Comparison of ENCODE assay signal across 1 cellular context in the genomic region with DNA sequence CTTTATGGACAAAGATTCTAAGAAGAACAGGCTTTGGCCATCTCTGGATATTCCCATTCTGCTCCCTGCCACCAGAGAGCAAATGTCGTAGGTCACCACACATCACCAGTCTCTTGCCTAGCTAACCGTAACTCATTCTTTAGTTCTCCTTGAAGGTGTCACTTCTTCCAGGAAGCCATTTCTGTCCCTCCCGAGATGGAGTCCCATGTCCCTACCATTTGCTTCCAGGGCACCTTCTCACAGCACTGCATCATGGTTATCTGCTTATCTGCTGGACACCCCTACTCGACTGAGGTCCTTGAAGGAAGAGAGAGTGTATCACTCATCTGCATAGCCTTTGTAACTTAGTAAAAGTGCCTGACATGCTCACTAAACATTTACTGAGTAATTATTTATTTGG.
TF ChIP-seq lines count a peak whose summit lies in the region.

No MANE protein-coding gene starts in this region.

TF ChIP-seq in K562, 482 proteins besides CTCF, POLR2A, EP300 and RAD21 (continued from another document):
- no peak for TF ChIP-seq NR2C2 (CRISPR knock-in tag; IDR thresholded peaks at IDR 0.05)
- TF ChIP-seq NR2C2 (tag; IDR thresholded peaks at IDR 0.05), result peak; percentile 76
- TF ChIP-seq, protein P1, sequence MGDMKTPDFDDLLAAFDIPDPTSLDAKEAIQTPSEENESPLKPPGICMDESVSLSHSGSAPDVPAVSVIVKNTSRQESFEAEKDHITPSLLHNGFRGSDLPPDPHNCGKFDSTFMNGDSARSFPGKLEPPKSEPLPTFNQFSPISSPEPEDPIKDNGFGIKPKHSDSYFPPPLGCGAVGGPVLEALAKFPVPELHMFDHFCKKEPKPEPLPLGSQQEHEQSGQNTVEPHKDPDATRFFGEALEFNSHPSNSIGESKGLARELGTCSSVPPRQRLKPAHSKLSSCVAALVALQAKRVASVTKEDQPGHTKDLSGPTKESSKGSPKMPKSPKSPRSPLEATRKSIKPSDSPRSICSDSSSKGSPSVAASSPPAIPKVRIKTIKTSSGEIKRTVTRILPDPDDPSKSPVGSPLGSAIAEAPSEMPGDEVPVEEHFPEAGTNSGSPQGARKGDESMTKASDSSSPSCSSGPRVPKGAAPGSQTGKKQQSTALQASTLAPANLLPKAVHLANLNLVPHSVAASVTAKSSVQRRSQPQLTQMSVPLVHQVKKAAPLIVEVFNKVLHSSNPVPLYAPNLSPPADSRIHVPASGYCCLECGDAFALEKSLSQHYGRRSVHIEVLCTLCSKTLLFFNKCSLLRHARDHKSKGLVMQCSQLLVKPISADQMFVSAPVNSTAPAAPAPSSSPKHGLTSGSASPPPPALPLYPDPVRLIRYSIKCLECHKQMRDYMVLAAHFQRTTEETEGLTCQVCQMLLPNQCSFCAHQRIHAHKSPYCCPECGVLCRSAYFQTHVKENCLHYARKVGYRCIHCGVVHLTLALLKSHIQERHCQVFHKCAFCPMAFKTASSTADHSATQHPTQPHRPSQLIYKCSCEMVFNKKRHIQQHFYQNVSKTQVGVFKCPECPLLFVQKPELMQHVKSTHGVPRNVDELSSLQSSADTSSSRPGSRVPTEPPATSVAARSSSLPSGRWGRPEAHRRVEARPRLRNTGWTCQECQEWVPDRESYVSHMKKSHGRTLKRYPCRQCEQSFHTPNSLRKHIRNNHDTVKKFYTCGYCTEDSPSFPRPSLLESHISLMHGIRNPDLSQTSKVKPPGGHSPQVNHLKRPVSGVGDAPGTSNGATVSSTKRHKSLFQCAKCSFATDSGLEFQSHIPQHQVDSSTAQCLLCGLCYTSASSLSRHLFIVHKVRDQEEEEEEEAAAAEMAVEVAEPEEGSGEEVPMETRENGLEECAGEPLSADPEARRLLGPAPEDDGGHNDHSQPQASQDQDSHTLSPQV (IDR thresholded peaks at IDR 0.05), result peak; percentile 62
- 0 out of 2 replicates have a peak, but pooled peaks have one; percentile 50 for TF ChIP-seq ZNF583 (CRISPR knock-in tag; IDR thresholded peaks at IDR 0.05)
- TF ChIP-seq, protein P2, sequence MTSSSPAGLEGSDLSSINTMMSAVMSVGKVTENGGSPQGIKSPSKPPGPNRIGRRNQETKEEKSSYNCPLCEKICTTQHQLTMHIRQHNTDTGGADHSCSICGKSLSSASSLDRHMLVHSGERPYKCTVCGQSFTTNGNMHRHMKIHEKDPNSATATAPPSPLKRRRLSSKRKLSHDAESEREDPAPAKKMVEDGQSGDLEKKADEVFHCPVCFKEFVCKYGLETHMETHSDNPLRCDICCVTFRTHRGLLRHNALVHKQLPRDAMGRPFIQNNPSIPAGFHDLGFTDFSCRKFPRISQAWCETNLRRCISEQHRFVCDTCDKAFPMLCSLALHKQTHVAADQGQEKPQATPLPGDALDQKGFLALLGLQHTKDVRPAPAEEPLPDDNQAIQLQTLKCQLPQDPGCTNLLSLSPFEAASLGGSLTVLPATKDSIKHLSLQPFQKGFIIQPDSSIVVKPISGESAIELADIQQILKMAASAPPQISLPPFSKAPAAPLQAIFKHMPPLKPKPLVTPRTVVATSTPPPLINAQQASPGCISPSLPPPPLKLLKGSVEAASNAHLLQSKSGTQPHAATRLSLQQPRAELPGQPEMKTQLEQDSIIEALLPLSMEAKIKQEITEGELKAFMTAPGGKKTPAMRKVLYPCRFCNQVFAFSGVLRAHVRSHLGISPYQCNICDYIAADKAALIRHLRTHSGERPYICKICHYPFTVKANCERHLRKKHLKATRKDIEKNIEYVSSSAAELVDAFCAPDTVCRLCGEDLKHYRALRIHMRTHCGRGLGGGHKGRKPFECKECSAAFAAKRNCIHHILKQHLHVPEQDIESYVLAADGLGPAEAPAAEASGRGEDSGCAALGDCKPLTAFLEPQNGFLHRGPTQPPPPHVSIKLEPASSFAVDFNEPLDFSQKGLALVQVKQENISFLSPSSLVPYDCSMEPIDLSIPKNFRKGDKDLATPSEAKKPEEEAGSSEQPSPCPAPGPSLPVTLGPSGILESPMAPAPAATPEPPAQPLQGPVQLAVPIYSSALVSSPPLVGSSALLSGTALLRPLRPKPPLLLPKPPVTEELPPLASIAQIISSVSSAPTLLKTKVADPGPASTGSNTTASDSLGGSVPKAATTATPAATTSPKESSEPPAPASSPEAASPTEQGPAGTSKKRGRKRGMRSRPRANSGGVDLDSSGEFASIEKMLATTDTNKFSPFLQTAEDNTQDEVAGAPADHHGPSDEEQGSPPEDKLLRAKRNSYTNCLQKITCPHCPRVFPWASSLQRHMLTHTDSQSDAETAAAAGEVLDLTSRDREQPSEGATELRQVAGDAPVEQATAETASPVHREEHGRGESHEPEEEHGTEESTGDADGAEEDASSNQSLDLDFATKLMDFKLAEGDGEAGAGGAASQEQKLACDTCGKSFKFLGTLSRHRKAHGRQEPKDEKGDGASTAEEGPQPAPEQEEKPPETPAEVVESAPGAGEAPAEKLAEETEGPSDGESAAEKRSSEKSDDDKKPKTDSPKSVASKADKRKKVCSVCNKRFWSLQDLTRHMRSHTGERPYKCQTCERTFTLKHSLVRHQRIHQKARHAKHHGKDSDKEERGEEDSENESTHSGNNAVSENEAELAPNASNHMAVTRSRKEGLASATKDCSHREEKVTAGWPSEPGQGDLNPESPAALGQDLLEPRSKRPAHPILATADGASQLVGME (CRISPR knock-in tag; IDR thresholded peaks at IDR 0.05), result 0 out of 2 replicates have a peak, but pooled peaks have one; percentile 17
- TF ChIP-seq BCOR (IDR thresholded peaks at IDR 0.05), result no peak
- TF ChIP-seq, protein P3, sequence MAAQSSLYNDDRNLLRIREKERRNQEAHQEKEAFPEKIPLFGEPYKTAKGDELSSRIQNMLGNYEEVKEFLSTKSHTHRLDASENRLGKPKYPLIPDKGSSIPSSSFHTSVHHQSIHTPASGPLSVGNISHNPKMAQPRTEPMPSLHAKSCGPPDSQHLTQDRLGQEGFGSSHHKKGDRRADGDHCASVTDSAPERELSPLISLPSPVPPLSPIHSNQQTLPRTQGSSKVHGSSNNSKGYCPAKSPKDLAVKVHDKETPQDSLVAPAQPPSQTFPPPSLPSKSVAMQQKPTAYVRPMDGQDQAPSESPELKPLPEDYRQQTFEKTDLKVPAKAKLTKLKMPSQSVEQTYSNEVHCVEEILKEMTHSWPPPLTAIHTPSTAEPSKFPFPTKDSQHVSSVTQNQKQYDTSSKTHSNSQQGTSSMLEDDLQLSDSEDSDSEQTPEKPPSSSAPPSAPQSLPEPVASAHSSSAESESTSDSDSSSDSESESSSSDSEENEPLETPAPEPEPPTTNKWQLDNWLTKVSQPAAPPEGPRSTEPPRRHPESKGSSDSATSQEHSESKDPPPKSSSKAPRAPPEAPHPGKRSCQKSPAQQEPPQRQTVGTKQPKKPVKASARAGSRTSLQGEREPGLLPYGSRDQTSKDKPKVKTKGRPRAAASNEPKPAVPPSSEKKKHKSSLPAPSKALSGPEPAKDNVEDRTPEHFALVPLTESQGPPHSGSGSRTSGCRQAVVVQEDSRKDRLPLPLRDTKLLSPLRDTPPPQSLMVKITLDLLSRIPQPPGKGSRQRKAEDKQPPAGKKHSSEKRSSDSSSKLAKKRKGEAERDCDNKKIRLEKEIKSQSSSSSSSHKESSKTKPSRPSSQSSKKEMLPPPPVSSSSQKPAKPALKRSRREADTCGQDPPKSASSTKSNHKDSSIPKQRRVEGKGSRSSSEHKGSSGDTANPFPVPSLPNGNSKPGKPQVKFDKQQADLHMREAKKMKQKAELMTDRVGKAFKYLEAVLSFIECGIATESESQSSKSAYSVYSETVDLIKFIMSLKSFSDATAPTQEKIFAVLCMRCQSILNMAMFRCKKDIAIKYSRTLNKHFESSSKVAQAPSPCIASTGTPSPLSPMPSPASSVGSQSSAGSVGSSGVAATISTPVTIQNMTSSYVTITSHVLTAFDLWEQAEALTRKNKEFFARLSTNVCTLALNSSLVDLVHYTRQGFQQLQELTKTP (IDR thresholded peaks at IDR 0.05; ENCODE audit: low read depth in 1 of 2, partially characterized antibody in 2 of 2), result peak in 1 of 2 experiments; percentile 71
- peak; percentile 26; the same call in 1 of the 2 replicates for TF ChIP-seq GABPA (tag; conservative IDR thresholded peaks at IDR 0.05; ENCODE audit: low read depth)
- TF ChIP-seq, protein P4, sequence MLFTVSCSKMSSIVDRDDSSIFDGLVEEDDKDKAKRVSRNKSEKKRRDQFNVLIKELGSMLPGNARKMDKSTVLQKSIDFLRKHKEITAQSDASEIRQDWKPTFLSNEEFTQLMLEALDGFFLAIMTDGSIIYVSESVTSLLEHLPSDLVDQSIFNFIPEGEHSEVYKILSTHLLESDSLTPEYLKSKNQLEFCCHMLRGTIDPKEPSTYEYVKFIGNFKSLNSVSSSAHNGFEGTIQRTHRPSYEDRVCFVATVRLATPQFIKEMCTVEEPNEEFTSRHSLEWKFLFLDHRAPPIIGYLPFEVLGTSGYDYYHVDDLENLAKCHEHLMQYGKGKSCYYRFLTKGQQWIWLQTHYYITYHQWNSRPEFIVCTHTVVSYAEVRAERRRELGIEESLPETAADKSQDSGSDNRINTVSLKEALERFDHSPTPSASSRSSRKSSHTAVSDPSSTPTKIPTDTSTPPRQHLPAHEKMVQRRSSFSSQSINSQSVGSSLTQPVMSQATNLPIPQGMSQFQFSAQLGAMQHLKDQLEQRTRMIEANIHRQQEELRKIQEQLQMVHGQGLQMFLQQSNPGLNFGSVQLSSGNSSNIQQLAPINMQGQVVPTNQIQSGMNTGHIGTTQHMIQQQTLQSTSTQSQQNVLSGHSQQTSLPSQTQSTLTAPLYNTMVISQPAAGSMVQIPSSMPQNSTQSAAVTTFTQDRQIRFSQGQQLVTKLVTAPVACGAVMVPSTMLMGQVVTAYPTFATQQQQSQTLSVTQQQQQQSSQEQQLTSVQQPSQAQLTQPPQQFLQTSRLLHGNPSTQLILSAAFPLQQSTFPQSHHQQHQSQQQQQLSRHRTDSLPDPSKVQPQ (CRISPR knock-in tag; IDR thresholded peaks at IDR 0.05; ENCODE audit: borderline replicate concordance), result no peak
- no peak for TF ChIP-seq ZNF3 (CRISPR knock-in tag; IDR thresholded peaks at IDR 0.05)
- no peak for TF ChIP-seq ZNF444 (CRISPR knock-in tag; IDR thresholded peaks at IDR 0.05)
- TF ChIP-seq, protein P5, sequence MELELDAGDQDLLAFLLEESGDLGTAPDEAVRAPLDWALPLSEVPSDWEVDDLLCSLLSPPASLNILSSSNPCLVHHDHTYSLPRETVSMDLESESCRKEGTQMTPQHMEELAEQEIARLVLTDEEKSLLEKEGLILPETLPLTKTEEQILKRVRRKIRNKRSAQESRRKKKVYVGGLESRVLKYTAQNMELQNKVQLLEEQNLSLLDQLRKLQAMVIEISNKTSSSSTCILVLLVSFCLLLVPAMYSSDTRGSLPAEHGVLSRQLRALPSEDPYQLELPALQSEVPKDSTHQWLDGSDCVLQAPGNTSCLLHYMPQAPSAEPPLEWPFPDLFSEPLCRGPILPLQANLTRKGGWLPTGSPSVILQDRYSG (tag; conservative IDR thresholded peaks at IDR 0.05; ENCODE audit: low read depth), result peak; percentile 21; the same call in 1 of the 2 replicates
